ENCODE assay signal across 10 cellular contexts in genomic region chr6:163418273-163419029, GRCh38. TPM values are rescaled to one million over a fixed set of nuclear protein-coding genes. Genes with fewer than 3 reads are reported as not detected.
DNase-seq lines count a peak whose midpoint lies in the region; ATAC-seq and TF ChIP-seq lines count a peak whose summit lies in the region.
"Had no signal": no experiment of that assay in that cellular context is flagged by ENCODE, and none has a peak within 500 bp of the region (broad histone marks: within the 10 kb centered on the region; RNA-seq: fewer than 3 reads in every experiment).

No MANE protein-coding gene starts in this region.

- POLR2A ChIA-PET in T-cell (lab: Charles Lee): interaction anchor here (0.7 to 1.0 kb wide), 2 partner anchors 22 to 82 kb away, joined by 3 to 4 read pairs; no protein-coding TSS in a partner anchor

- peaks cover 4% of the 10 kb centered on the region for H3K36me3 ChIP-seq in cardiac muscle cell

- no peak for DNase-seq in cardiac muscle cell (ENCODE audit: low read depth in 1 of 2, low spot score in 1 of 2)
- no peak for DNase-seq in Right ventricle myocardium inferior (ENCODE audit: missing footprints)
- peak; percentile 49 for DNase-seq in myocyte (ENCODE audit: low read depth)
- DNase-seq in type B pancreatic cell (ENCODE audit: extremely low spot score, unreplicated experiment): no peak
- DNase-seq in NCI-H1436 (lab: John Stamatoyannopoulos, UW): no peak
- DNase-seq in NCI-H2029 treated with DMSO at 0.1 percent for 48 hours (lab: John Stamatoyannopoulos, UW): no peak
- no peak for DNase-seq in T-cell
- DNase-seq: AML-193, cerebellar nuclear complex had no signal

- H3K4me1 ChIP-seq in cardiac muscle cell (ENCODE audit: low read depth): peaks cover 26% of the 10 kb centered on the region

- ATAC-seq in Right ventricle myocardium inferior (no peak), T-cell (replicated peaks in 1 of 4) (no peak)

- H3K4me1 Mint-ChIP-seq in dendritic cell treated with granulocyte-macrophage colony-stimulating factor and Interleukin-4, amounts not matched to agents 40 ng/mL and 50 ng/mL, for 4 days (ENCODE audit: low read depth): peaks cover 47% of the 10 kb centered on the region
- H3K4me1 Mint-ChIP-seq in type B pancreatic cell (ENCODE audit: unreplicated experiment) (peaks cover 38% of the 10 kb centered on the region), T-cell (peaks cover 44 to 64% (median 52%) of the 10 kb centered on the region in 3 donors)

- H3K9me3 Mint-ChIP-seq in dendritic cell treated with granulocyte-macrophage colony-stimulating factor and Interleukin-4, amounts not matched to agents 40 ng/mL and 50 ng/mL, for 4 days: no peaks in the 10 kb centered on the region
- H3K9me3 Mint-ChIP-seq in type B pancreatic cell: no peaks in the 10 kb centered on the region
- H3K9me3 Mint-ChIP-seq in T-cell: no peaks in the 10 kb centered on the region

- CTCF ChIA-PET in T-cell (lab: Charles Lee): interaction anchor here in 1 of 2 donors (0.7 to 1.9 kb wide), 7 partner anchors 9 to 538 kb away, joined by 3 to 7 read pairs (median 4); no protein-coding TSS in a partner anchor

- peak overlapping the region; percentile 74 for H3K4me3 Mint-ChIP-seq in dendritic cell treated with granulocyte-macrophage colony-stimulating factor and Interleukin-4, amounts not matched to agents 40 ng/mL and 50 ng/mL, for 4 days
- H3K4me3 Mint-ChIP-seq in type B pancreatic cell (peak overlapping the region; percentile 82), T-cell (no peak overlapping the region)

- H3K27me3 Mint-ChIP-seq in dendritic cell treated with granulocyte-macrophage colony-stimulating factor and Interleukin-4, amounts not matched to agents 40 ng/mL and 50 ng/mL, for 4 days: no peaks in the 10 kb centered on the region
- H3K27me3 Mint-ChIP-seq in type B pancreatic cell (no peaks in the 10 kb centered on the region), T-cell (no peaks in the 10 kb centered on the region)

- no peaks in the 10 kb centered on the region for H3K27me3 ChIP-seq in cardiac muscle cell

- TF ChIP-seq CTCF in cardiac muscle cell (IDR thresholded peaks at IDR 0.05; ENCODE audit: low read depth, low read length) (no peak), type B pancreatic cell (conservative IDR thresholded peaks at IDR 0.05) (no peak)

- H3K27ac Mint-ChIP-seq in dendritic cell treated with granulocyte-macrophage colony-stimulating factor and Interleukin-4, amounts not matched to agents 40 ng/mL and 50 ng/mL, for 4 days: peak overlapping the region; percentile 65
- H3K27ac Mint-ChIP-seq in type B pancreatic cell (peak overlapping the region; percentile 3), T-cell (no peak overlapping the region)

- H3K4me3 ChIP-seq in cardiac muscle cell: peak overlapping the region; percentile 97

- intact Hi-C loops in Right ventricle myocardium inferior (cut with DNase I): loop anchor here (5.0 kb wide), 2 partner anchors 149 to 331 kb away; no protein-coding TSS in a partner anchor
- intact Hi-C loops in dendritic cell treated with granulocyte-macrophage colony-stimulating factor and Interleukin-4, amounts not matched to agents 40 ng/mL and 50 ng/mL, for 4 days (cut with micrococcal nuclease): loop anchor here (5.0 kb wide), 1 partner anchor 689 kb away; no protein-coding TSS in a partner anchor

- H3K36me3 Mint-ChIP-seq in dendritic cell treated with granulocyte-macrophage colony-stimulating factor and Interleukin-4, amounts not matched to agents 40 ng/mL and 50 ng/mL, for 4 days (ENCODE audit: low read depth): peaks cover 41% of the 10 kb centered on the region
- no peaks in the 10 kb centered on the region for H3K36me3 Mint-ChIP-seq in type B pancreatic cell
- no peaks in the 10 kb centered on the region for H3K36me3 Mint-ChIP-seq in T-cell

- H3K27ac ChIP-seq in cardiac muscle cell: peak overlapping the region; percentile 99

- H3K9me3 ChIP-seq in cardiac muscle cell (ENCODE audit: low read depth): no peaks in the 10 kb centered on the region

RNA-seq across cellular contexts. Expression of gene QKI, which starts 3.9 kb away (rescaled TPM):
- total RNA-seq in cardiac muscle cell (217 and 503 TPM in 2 replicates), Right ventricle myocardium inferior (459 TPM), myocyte (289 and 423 TPM in 2 replicates), type B pancreatic cell (ENCODE audit: low replicate concordance) (50.4 and 150 TPM in 2 replicates), T-cell (10 to 100 TPM; 50.2 to 84.3 (median 52.2) TPM)
- 148 and 289 TPM in 2 replicates for polyA plus RNA-seq in cardiac muscle cell
- polyA plus RNA-seq in myocyte (2012): 102 TPM

Comparison
In these comparisons a context has a peak if more than half of its experiments do, and no peak if none do; other contexts are left out.
1. H3K27ac Mint-ChIP-seq: peak in dendritic cell treated with granulocyte-macrophage colony-stimulating factor and Interleukin-4, amounts not matched to agents 40 ng/mL and 50 ng/mL, for 4 days (single experiment) and type B pancreatic cell (single experiment); none in T-cell (0 of 2).
2. H3K4me3 Mint-ChIP-seq: peak in dendritic cell treated with granulocyte-macrophage colony-stimulating factor and Interleukin-4, amounts not matched to agents 40 ng/mL and 50 ng/mL, for 4 days (single experiment) and type B pancreatic cell (single experiment); none in T-cell (0 of 3).